In the genomic region with DNA sequence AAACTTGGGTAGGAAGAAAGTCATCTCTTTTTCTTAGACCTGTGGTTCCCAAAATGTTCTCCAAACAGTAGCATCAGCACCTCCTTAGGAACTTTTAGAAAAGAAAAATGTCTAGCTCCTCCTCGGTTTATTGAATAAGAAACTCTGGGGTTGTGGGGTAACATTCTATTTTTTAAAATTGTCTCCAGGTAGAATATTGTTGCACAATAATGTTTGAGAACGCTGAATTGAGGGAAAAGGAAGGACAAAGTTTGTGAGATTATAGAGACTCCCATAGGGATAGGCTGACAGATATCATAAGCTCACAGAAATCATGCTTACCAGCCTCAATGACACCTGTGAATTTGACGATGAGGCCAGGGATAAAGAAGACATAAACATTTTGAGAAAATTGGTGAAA, we compare ENCODE assay signal across 33 cellular contexts.
"Had no signal": no experiment of that assay in that cellular context is flagged by ENCODE, and none has a peak within 500 bp of the region (broad histone marks: within the 10 kb centered on the region; RNA-seq: fewer than 3 reads in every experiment).

No MANE protein-coding gene starts in this region.

- H3K27me3 ChIP-seq: adrenal gland, ascending aorta, body of pancreas, brain microvascular endothelial cell, breast epithelium, cardiac muscle cell had no signal

- DNase-seq: activated effector memory CD4-positive, alpha-beta T cell treated with anti-CD3 and anti-CD28 coated beads, Interleukin-2, amount 50 U/mL, for 16 hours; activated effector memory CD4-positive, alpha-beta T cell treated with Interleukin-2 at 50 U/mL for 16 hours; activated gamma-delta T cell; activated gamma-delta T cell treated with Interleukin-2 at 50 U/mL for 16 hours; activated naive CD4-positive, alpha-beta T cell; activated naive CD4-positive, alpha-beta T cell treated with anti-CD3 and anti-CD28 coated beads for 36 hours; activated naive CD4-positive, alpha-beta T cell treated with anti-CD3 and anti-CD28 coated beads, Interleukin-2, amount 10 ng/mL, durations not matched to agents 7 days and 5 days; activated naive CD4-positive, alpha-beta T cell treated with anti-CD3 and anti-CD28 coated beads, Interleukin-2, amount 50 U/mL, for 16 hours; activated naive CD4-positive, alpha-beta T cell treated with Interleukin-2 at 50 U/mL for 16 hours; activated naive CD8-positive, alpha-beta T cell treated with anti-CD3 and anti-CD28 coated beads for 36 hours; activated naive CD8-positive, alpha-beta T cell treated with anti-CD3 and anti-CD28 coated beads, Interleukin-2, amount 10 ng/mL, durations not matched to agents 7 days and 5 days; activated naive CD8-positive, alpha-beta T cell treated with anti-CD3 and anti-CD28 coated beads, Interleukin-2, amount 50 U/mL, for 24 hours; activated T-cell treated with anti-CD3 and anti-CD28 coated beads, Interleukin-2, amount 50 U/mL, for 24 hours; activated T-cell treated with anti-CD3 and anti-CD28 coated beads, Interleukin-2, amount 50 U/mL, for 4 hours; activated T-cell treated with anti-CD3 and anti-CD28 coated beads, Interleukin-2, amount 50 U/mL, for 48 hours; activated T-cell treated with anti-CD3 and anti-CD28 coated beads, Interleukin-2, amount 50 U/mL, for 72 hours; adrenal gland; amniotic stem cell; amygdala; anterior cingulate cortex; aorta; body of pancreas; brain microvascular endothelial cell; caudate nucleus; central memory CD4-positive, alpha-beta T cell; cerebellar nuclear complex had no signal

- H3K4me3 ChIP-seq: adrenal gland, ascending aorta, body of pancreas, breast epithelium, cardiac muscle cell had no signal

- H3K36me3 ChIP-seq: adrenal gland, ascending aorta, brain microvascular endothelial cell, breast epithelium, cardiac muscle cell had no signal

- H3K9me3 ChIP-seq: adrenal gland, ascending aorta, body of pancreas, breast epithelium had no signal

- H3K4me1 ChIP-seq: adrenal gland, ascending aorta, body of pancreas, breast epithelium had no signal

- FAIRE-seq: astrocyte, bronchial epithelial cell had no signal

- ATAC-seq: activated naive CD4-positive, alpha-beta T cell treated with anti-CD3 and anti-CD28 coated beads, Interleukin-2, amount 50 U/mL, for 72 hours; activated naive CD8-positive, alpha-beta T cell treated with anti-CD3 and anti-CD28 coated beads, Interleukin-2, amount 50 U/mL, for 24 hours; activated T-cell treated with anti-CD3 and anti-CD28 coated beads, Interleukin-2, amount 50 U/mL, for 4 hours; activated T-cell treated with anti-CD3 and anti-CD28 coated beads, Interleukin-2, amount 50 U/mL, for 72 hours; activated T-helper 17 cell treated with anti-CD3 and anti-CD28 coated beads, Interleukin-2, amount 50 U/mL, for 72 hours; body of pancreas had no signal

- H3K27ac ChIP-seq: adrenal gland, ascending aorta, body of pancreas, brain microvascular endothelial cell, breast epithelium, cardiac muscle cell had no signal
